Comparison of ENCODE assay signal across 16 cellular contexts in the genomic region with DNA sequence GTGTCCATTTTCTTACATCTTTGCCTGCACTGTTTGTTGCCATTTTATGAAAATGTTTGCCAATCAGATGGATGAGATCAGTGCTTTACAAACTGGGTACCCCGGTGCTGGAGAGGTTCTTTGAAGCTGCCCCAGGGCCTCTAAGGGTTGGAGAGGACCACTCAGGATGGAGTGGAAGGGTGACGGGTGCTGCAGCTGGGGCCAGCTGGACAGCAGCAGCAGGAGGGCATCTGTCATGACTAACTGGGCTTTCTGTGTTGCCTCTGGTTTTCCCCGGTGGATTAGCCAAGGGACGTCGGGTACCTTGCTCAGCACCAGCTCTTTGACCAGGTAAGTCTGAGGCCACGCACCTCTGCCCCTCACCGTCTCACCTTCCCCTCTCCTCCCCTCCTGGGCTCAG. TPM values are rescaled to one million over a fixed set of nuclear protein-coding genes. Genes with fewer than 3 reads are reported as not detected.
DNase-seq lines count a peak whose midpoint lies in the region; ATAC-seq and TF ChIP-seq lines count a peak whose summit lies in the region.
"Had no signal": no experiment of that assay in that cellular context is flagged by ENCODE, and none has a peak within 500 bp of the region (broad histone marks: within the 10 kb centered on the region; RNA-seq: fewer than 3 reads in every experiment).

No MANE protein-coding gene starts in this region.

- H3K9ac ChIP-seq in IMR-90 (ENCODE audit: low read depth, low read length): no peak overlapping the region

- H3K36me3 ChIP-seq in H7 (replicated peaks; ENCODE audit: control insufficient read depth, insufficient read depth, low read length) (no peaks in the 10 kb centered on the region; the same call in none of the 2 replicates), IMR-90 (ENCODE audit: control insufficient read depth, insufficient read depth, low read length) (peaks cover 11% of the 10 kb centered on the region), right lobe of liver (peaks cover 0 to 28% (median 1%) of the 10 kb centered on the region in 4 donors), OCI-LY7 (ENCODE audit: insufficient read depth, low read length) (peaks cover 24% of the 10 kb centered on the region)

- BruUV-seq in IMR-90 (replicated peaks; lab: Mats Ljungman, UMichigan) (no TSS peak), OCI-LY7 (replicated peaks; lab: Mats Ljungman, UMichigan) (no TSS peak)

- no peaks in the 10 kb centered on the region for H3K27me3 Mint-ChIP-seq in effector memory CD8-positive, alpha-beta T cell
- H3K27me3 Mint-ChIP-seq: CD4-positive, alpha-beta memory T cell had no signal

- POLR2A ChIA-PET in IMR-90 (lab: Charles Lee; ENCODE audit: unreplicated experiment) (no interaction called here), OCI-LY7 (lab: Charles Lee) (interaction anchor here (0.7 kb wide), 1 partner anchor 734 kb away, joined by 3 read pairs; no protein-coding TSS in a partner anchor)

- H3K56ac ChIP-seq in IMR-90 (ENCODE audit: extremely low read depth, insufficient read depth, low read length): no peak overlapping the region

- WGBS in IMR-90 (ENCODE audit: extremely low coverage in 2 of 2, insufficient read length in 1 of 2), 2 experiments: no CpG with 5 or more reads among the region's 7 CpGs
- 50% methylated on average over 6 of the region's 7 CpGs for WGBS in right lobe of liver (ENCODE audit: insufficient coverage, low coverage, low lambda C conversion rate, missing lambda C conversion rate)

- no peak overlapping the region for H2BK120ac ChIP-seq in IMR-90 (ENCODE audit: low read depth, low read length)

- peak overlapping the region; percentile 47; the same call in 1 of the 2 replicates for H2AK5ac ChIP-seq in IMR-90 (ENCODE audit: low read depth, low read length)

- H2BK15ac ChIP-seq in IMR-90 (ENCODE audit: low read depth, low read length): no peak overlapping the region

- H3K23ac ChIP-seq in IMR-90 (ENCODE audit: low read depth, low read length): no peak overlapping the region

- H3K79me1 ChIP-seq in IMR-90 (ENCODE audit: low read depth in 1 of 2, low read length in 2 of 2): no peaks in the 10 kb centered on the region

- no peaks in the 10 kb centered on the region for H3K9me2 ChIP-seq in OCI-LY7 (ENCODE audit: insufficient read depth, low read length)

- no peak overlapping the region for H3K14ac ChIP-seq in IMR-90 (replicated peaks; ENCODE audit: low read depth, low read length)

- H2BK5ac ChIP-seq in IMR-90 (ENCODE audit: low read depth, low read length, poor library complexity, severe bottlenecking): no peak overlapping the region

- ATAC-seq in IMR-90 (ENCODE audit: low read depth) (no peak), right lobe of liver (peak in 3 of 4 donors; percentile 1 to 6 (median 3)), GM21390 (IDR thresholded peaks at IDR 0.05; ENCODE audit: unreplicated experiment) (no peak), GM21576 (IDR thresholded peaks at IDR 0.05; ENCODE audit: unreplicated experiment) (no peak)
- ATAC-seq in effector memory CD8-positive, alpha-beta T cell (replicated peaks): no peak
- ATAC-seq: A549, GM12878, GM23338 had no signal

- no peak overlapping the region for H4K91ac ChIP-seq in IMR-90 (ENCODE audit: insufficient read depth, low read depth, low read length)

- H3K27me3 ChIP-seq in H7 (ENCODE audit: control insufficient read depth, insufficient read depth, low read length): no peaks in the 10 kb centered on the region
- H3K27me3 ChIP-seq in IMR-90 (ENCODE audit: control insufficient read depth, insufficient read depth, low read length): no peaks in the 10 kb centered on the region
- no peaks in the 10 kb centered on the region for H3K27me3 ChIP-seq in right lobe of liver
- H3K27me3 ChIP-seq: BE2C had no signal

- peaks cover 8% of the 10 kb centered on the region; the same call in 1 of the 2 replicates for H3K9me1 ChIP-seq in IMR-90 (ENCODE audit: insufficient read depth, low read length)

- H3K9me3 ChIP-seq in IMR-90 (ENCODE audit: control insufficient read depth, insufficient read depth, low read length): no peaks in the 10 kb centered on the region
- H3K9me3 ChIP-seq in right lobe of liver: no peaks in the 10 kb centered on the region
- H3K9me3 ChIP-seq in OCI-LY7 (ENCODE audit: low read length): no peaks in the 10 kb centered on the region
- H3K9me3 ChIP-seq: A549, BE2C had no signal

- intact Hi-C loops in IMR-90 (cut with micrococcal nuclease) (no loop called here), right lobe of liver (cut with DNase I) (no loop called here), OCI-LY7 (cut with micrococcal nuclease; ENCODE audit: unreplicated experiment) (no loop called here)

- no peak overlapping the region for H3K27ac ChIP-seq in IMR-90 (ENCODE audit: insufficient read depth, low read length)
- peak overlapping the region; percentile 66 to 92 (median 87) for H3K27ac ChIP-seq in right lobe of liver
- no peak overlapping the region for H3K27ac ChIP-seq in OCI-LY7 (ENCODE audit: low read depth, low read length, poor library complexity, severe bottlenecking)
- H3K27ac ChIP-seq: A549, C4-2B had no signal

- H3K4me1 ChIP-seq in IMR-90 (ENCODE audit: control insufficient read depth, insufficient read depth, low read length) (0 out of 2 replicates have a peak, but pooled peaks cover 3% of the 10 kb centered on the region), right lobe of liver (peaks cover 0 to 54% (median 19%) of the 10 kb centered on the region in 4 donors), OCI-LY7 (ENCODE audit: insufficient read depth, low read length, poor library complexity, severe bottlenecking) (no peaks in the 10 kb centered on the region)
- H3K4me1 ChIP-seq: A549, BE2C had no signal

- H3K4me3 ChIP-seq in H7 (ENCODE audit: insufficient read depth, low read depth, low read length) (no peak overlapping the region), IMR-90 (ENCODE audit: insufficient read depth, low read depth, low read length) (no peak overlapping the region), right lobe of liver (peak overlapping the region; percentile 12 to 80 (median 45)), OCI-LY7 (ENCODE audit: low read depth, low read length, poor library complexity, severe bottlenecking) (no peak overlapping the region)
- H3K4me3 ChIP-seq: A549, GM12878, GM23338 had no signal

- dilution Hi-C loops in IMR-90 (cut with HindIII; ENCODE audit: low sequenced_read_pairs, unreplicated experiment): no loop called here

- H3K4me1 Mint-ChIP-seq in effector memory CD8-positive, alpha-beta T cell (ENCODE audit: low read depth in 2 of 2): peaks cover 2 to 4% of the 10 kb centered on the region in 2 donors
- H3K4me1 Mint-ChIP-seq: GM23338 had no signal

- peak overlapping the region; percentile 28 to 49 for H3K27ac Mint-ChIP-seq in effector memory CD8-positive, alpha-beta T cell
- H3K27ac Mint-ChIP-seq: GM23338 had no signal

- H2BK20ac ChIP-seq in IMR-90 (ENCODE audit: low read depth, low read length): no peak overlapping the region; the same call in 1 of the 2 replicates

- TF ChIP-seq CTCF in IMR-90 (conservative IDR thresholded peaks at IDR 0.05; ENCODE audit: low read depth, low read length): no peak
- TF ChIP-seq CTCF in right lobe of liver (IDR thresholded peaks at IDR 0.05): no peak
- no peak for TF ChIP-seq CTCF in OCI-LY7 (conservative IDR thresholded peaks at IDR 0.05; ENCODE audit: low read length)

- CTCF ChIA-PET in IMR-90 (lab: Yijun Ruan, JAX): no interaction called here
- CTCF ChIA-PET in OCI-LY7 (lab: Charles Lee; ENCODE audit: unreplicated experiment): no interaction called here

- H4K20me1 ChIP-seq in IMR-90 (ENCODE audit: insufficient read depth, low read length) (no peaks in the 10 kb centered on the region), OCI-LY7 (ENCODE audit: insufficient read depth, low read length) (no peaks in the 10 kb centered on the region)

- no peaks in the 10 kb centered on the region for H3K9me3 Mint-ChIP-seq in effector memory CD8-positive, alpha-beta T cell
- H3K9me3 Mint-ChIP-seq: GM23338, H9 had no signal

- H4K5ac ChIP-seq in IMR-90 (ENCODE audit: low read depth, low read length): no peak overlapping the region

- no peak for TF ChIP-seq RAD21 in IMR-90 (IDR thresholded peaks at IDR 0.05; ENCODE audit: low read length)

- H2AFZ ChIP-seq in IMR-90 (replicated peaks; ENCODE audit: low read length, poor library complexity) (no peak overlapping the region), OCI-LY7 (ENCODE audit: low read length) (no peak overlapping the region)
- H2AFZ ChIP-seq: GM23338 had no signal

- no peak overlapping the region for H4K8ac ChIP-seq in IMR-90 (ENCODE audit: low read depth in 2 of 2, low read length in 2 of 2)

- no peak overlapping the region for H3K4me3 Mint-ChIP-seq in effector memory CD8-positive, alpha-beta T cell
- H3K4me3 Mint-ChIP-seq: CD4-positive, alpha-beta memory T cell; GM23338 had no signal

- peak overlapping the region; percentile 9 for H2AK9ac ChIP-seq in IMR-90 (replicated peaks; ENCODE audit: low read depth, low read length, poor library complexity)

- H3K4me2 ChIP-seq in IMR-90 (ENCODE audit: low read depth, low read length): no peak overlapping the region
- no peak overlapping the region for H3K4me2 ChIP-seq in OCI-LY7 (ENCODE audit: low read length)
- H3K4me2 ChIP-seq: A549, GM23338 had no signal

- H3K36me3 Mint-ChIP-seq in effector memory CD8-positive, alpha-beta T cell (ENCODE audit: insufficient read depth): peaks cover 12% of the 10 kb centered on the region

- DNase-seq in H7: peak; percentile 12
- DNase-seq in IMR-90: no peak
- no peak for DNase-seq in effector memory CD8-positive, alpha-beta T cell
- DNase-seq in right lobe of liver: no peak
- no peak for DNase-seq in OCI-LY7 (ENCODE audit: low spot score)
- DNase-seq in foreskin melanocyte: no peak
- DNase-seq: BE2C; CD4-positive, alpha-beta memory T cell; DMS79; H9 had no signal

- in situ Hi-C loops in IMR-90 (cut with MboI; ENCODE audit: low sequenced_read_pairs): no loop called here

- no peak overlapping the region for H3K4ac ChIP-seq in IMR-90 (ENCODE audit: low read depth, low read length)

- no peak overlapping the region for H3K18ac ChIP-seq in IMR-90 (ENCODE audit: low read depth, low read length)

- no peaks in the 10 kb centered on the region for H3K79me2 ChIP-seq in OCI-LY7 (ENCODE audit: insufficient read depth, low read depth, low read length)

- no peak for TF ChIP-seq POLR2A in IMR-90 (IDR thresholded peaks at IDR 0.05; ENCODE audit: low read depth, low read length)
- no peak for TF ChIP-seq POLR2A in right lobe of liver (IDR thresholded peaks at IDR 0.05)

RNA-seq across cellular contexts. Expression of a gene that starts 12.3 kb away (rescaled TPM):
- total RNA-seq in H7 (2014; rRNA removed; shearing (Covaris generic)): 7.6 and 12.2 TPM in 2 replicates
- total RNA-seq in IMR-90 (2012; rRNA removed) (3.2 and 3.6 TPM in 2 replicates), right lobe of liver (100 to 1,000 TPM in 1 of 6 experiments, 10 to 100 TPM in 5; 11.2 to 153 (median 66.7) TPM), OCI-LY7 (2022) (14.5 and 24.3 TPM in 2 replicates)
- polyA plus RNA-seq in IMR-90 (2012; rRNA removed): 3.8 and 4.3 TPM in 2 replicates
- polyA plus RNA-seq in IMR-90 (2012; cell fraction: cytosol; rRNA removed): 2.5 and 3.1 TPM in 2 replicates
- polyA plus RNA-seq in IMR-90 (2012; cell fraction: nucleus; rRNA removed; ENCODE audit: low replicate concordance): 8.7 and 13.5 TPM in 2 replicates
- 12.4 and 14.2 TPM in 2 replicates for total RNA-seq in OCI-LY7 (2014; rRNA removed; shearing (Covaris generic))

RNA-seq across cellular contexts. Expression of a gene that starts 52.9 kb away (rescaled TPM):
- 22.8 and 24.7 TPM in 2 replicates for total RNA-seq in H7 (2014; rRNA removed; shearing (Covaris generic))
- 120 and 130 TPM in 2 replicates for total RNA-seq in IMR-90 (2012; rRNA removed)
- polyA plus RNA-seq in IMR-90 (2012; rRNA removed): 47.5 and 48.0 TPM in 2 replicates
- polyA plus RNA-seq in IMR-90 (2012; cell fraction: cytosol; rRNA removed): 36.6 and 48.8 TPM in 2 replicates
- polyA plus RNA-seq in IMR-90 (2012; cell fraction: nucleus; rRNA removed; ENCODE audit: low replicate concordance): 13.4 and 21.5 TPM in 2 replicates
- total RNA-seq in right lobe of liver: 10 to 100 TPM; 23.7 to 42.3 (median 33.1) TPM
- 51.1 and 52.1 TPM in 2 replicates for total RNA-seq in OCI-LY7 (2014; rRNA removed; shearing (Covaris generic))
- 84.0 and 89.4 TPM in 2 replicates for total RNA-seq in OCI-LY7 (2022)

Comparison
In these comparisons a context has a peak if more than half of its experiments do, and no peak if none do; other contexts are left out.
1. H3K4me3 ChIP-seq: peak in right lobe of liver (3 of 3); none in H7 (single experiment), IMR-90 (single experiment) and OCI-LY7 (single experiment).
2. ATAC-seq: peak in right lobe of liver (3 of 4); none in IMR-90 (single experiment), effector memory CD8-positive, alpha-beta T cell (single experiment), GM21390 (single experiment) and GM21576 (single experiment).
3. H3K27ac ChIP-seq: peak in right lobe of liver (3 of 3); none in IMR-90 (single experiment) and OCI-LY7 (single experiment).